Comparison of ENCODE assay signal across 8 cellular contexts in genomic region chr1:214550339-214551051, GRCh38. TPM values are rescaled to one million over a fixed set of nuclear protein-coding genes. Genes with fewer than 3 reads are reported as not detected.
DNase-seq lines count a peak whose midpoint lies in the region; ATAC-seq and TF ChIP-seq lines count a peak whose summit lies in the region.

No MANE protein-coding gene starts in this region.

- H3K27me3 Mint-ChIP-seq in osteocyte (ENCODE audit: unreplicated experiment): no peaks in the 10 kb centered on the region

- ATAC-seq in GM18907 (IDR thresholded peaks at IDR 0.05; ENCODE audit: unreplicated experiment): no peak

- H3K4me3 ChIP-seq in MG63: peak overlapping the region; percentile 99
- H3K4me3 ChIP-seq in esophagus squamous epithelium: peak overlapping the region; percentile 60 to 89 (median 78)

- H3K27ac Mint-ChIP-seq in osteocyte (ENCODE audit: unreplicated experiment): peak overlapping the region; percentile 96

- peaks cover 10 to 60% (median 12%) of the 10 kb centered on the region in 3 donors for H3K4me1 ChIP-seq in esophagus squamous epithelium

- H3K27me3 ChIP-seq in MG63: no peaks in the 10 kb centered on the region
- H3K27me3 ChIP-seq in esophagus squamous epithelium: peaks cover 0 to 6% (median 0%) of the 10 kb centered on the region in 4 donors

- TF ChIP-seq CTCF in esophagus squamous epithelium (IDR thresholded peaks at IDR 0.05) (no peak), osteocyte (IDR thresholded peaks at IDR 0.05) (no peak)

- H3K36me3 Mint-ChIP-seq in osteocyte (ENCODE audit: unreplicated experiment): peaks cover 2% of the 10 kb centered on the region

- no peaks in the 10 kb centered on the region for H3K9me3 Mint-ChIP-seq in osteocyte (ENCODE audit: unreplicated experiment)

- H3K4me3 Mint-ChIP-seq in osteocyte (ENCODE audit: unreplicated experiment): peak overlapping the region; percentile 95

- H3K36me3 ChIP-seq in MG63: peaks cover 32% of the 10 kb centered on the region
- no peaks in the 10 kb centered on the region for H3K36me3 ChIP-seq in esophagus squamous epithelium

- in situ Hi-C loops in KBM-7 (cut with MboI; ENCODE audit: low pct_unique_long_range_greater_than_20kb, low sequenced_read_pairs): no loop called here

- DNase-seq in COLO829 (ENCODE audit: low spot score) (peak; percentile 35), MG63 (no peak), esophagus squamous epithelium (lab: John Stamatoyannopoulos, UW) (no peak), osteocyte (ENCODE audit: extremely low spot score, unreplicated experiment) (no peak), NK-92 (lab: John Stamatoyannopoulos, UW; ENCODE audit: unreplicated experiment) (no peak), KBM-7 (no peak)
- no peak for DNase-seq in stimulated activated CD4-positive, alpha-beta T cell treated with anti-CD3 and anti-CD28 coated beads, Interleukin-15, amount 100 ng/mL, for 24 hours

- no peaks in the 10 kb centered on the region for H3K9me3 ChIP-seq in MG63
- no peaks in the 10 kb centered on the region for H3K9me3 ChIP-seq in esophagus squamous epithelium

- peaks cover 55% of the 10 kb centered on the region for H3K4me1 Mint-ChIP-seq in osteocyte (ENCODE audit: unreplicated experiment)

- peak overlapping the region; percentile 92 to 98 (median 98) for H3K27ac ChIP-seq in esophagus squamous epithelium

- WGBS in esophagus squamous epithelium, 2 donors: 17 to 20% methylated on average over 9 to 19 of the region's 36 CpGs

- no peak for TF ChIP-seq POLR2A in esophagus squamous epithelium (IDR thresholded peaks at IDR 0.05)

- intact Hi-C loops in esophagus squamous epithelium (cut with DNase I): no loop called here

RNA-seq across cellular contexts. Expression of gene PTPN14, which starts 0.9 kb away (rescaled TPM):
- 41.3 and 45.2 TPM in 2 replicates for total RNA-seq in MG63 (2014; rRNA removed; shearing (Covaris generic); ENCODE audit: low replicate concordance)
- total RNA-seq in esophagus squamous epithelium (10 to 100 TPM; 14.4 to 28.8 (median 15.7) TPM), osteocyte (140 and 142 TPM in 2 replicates)

RNA-seq across cellular contexts. Expression of gene CENPF, which starts 52.5 kb away (rescaled TPM):
- 43.0 and 64.5 TPM in 2 replicates for total RNA-seq in MG63 (2014; rRNA removed; shearing (Covaris generic); ENCODE audit: low replicate concordance)
- 10 to 100 TPM; 13.8 to 26.3 (median 18.8) TPM for total RNA-seq in esophagus squamous epithelium
- 21.5 and 26.5 TPM in 2 replicates for total RNA-seq in osteocyte
